In genomic region chr10:62166331-62167154, GRCh38 we compare ENCODE assay signal across 9 cellular contexts.
DNase-seq lines count a peak whose midpoint lies in the region; ATAC-seq, FAIRE-seq and TF ChIP-seq lines count a peak whose summit lies in the region.
"Had no signal": no experiment of that assay in that cellular context is flagged by ENCODE, and none has a peak within 500 bp of the region (broad histone marks: within the 10 kb centered on the region; RNA-seq: fewer than 3 reads in every experiment).

No MANE protein-coding gene starts in this region.

- H3K9ac ChIP-seq in keratinocyte (ENCODE audit: control insufficient read depth, extremely low read depth, insufficient read depth, low read length), result no peak overlapping the region

- intact Hi-C loops in activated CD4-positive, alpha-beta memory T cell treated with anti-CD3 and anti-CD28 coated beads for 36 hours (cut with micrococcal nuclease), result no loop called here

- TF ChIP-seq CTCF in keratinocyte (optimal IDR thresholded peaks at IDR 0.05 in 1 of 3, IDR thresholded peaks at IDR 0.05 in 1 of 3, conservative IDR thresholded peaks at IDR 0.05 in 1 of 3; ENCODE audit: extremely low read depth in 1 of 3, insufficient read depth in 2 of 3, low read length in 3 of 3), result no peak

- H2AFZ ChIP-seq in keratinocyte (ENCODE audit: control insufficient read depth, low read length), result peak overlapping the region; percentile 0

- FAIRE-seq in keratinocyte (lab: Jason Lieb, UNC), result peak; percentile 17

- POLR2A ChIA-PET in activated CD4-positive, alpha-beta memory T cell treated with anti-CD3 and anti-CD28 coated beads for 36 hours (lab: Charles Lee), result no interaction called here

- H3K4me1 Mint-ChIP-seq in IgD-negative memory B cell, result peaks cover 15 to 28% (median 25%) of the 10 kb centered on the region in 3 donors
- H3K4me1 Mint-ChIP-seq in activated CD4-positive, alpha-beta memory T cell treated with anti-CD3 and anti-CD28 coated beads for 36 hours (ENCODE audit: low read depth), result peaks cover 8% of the 10 kb centered on the region

- H3K4me1 ChIP-seq in keratinocyte (ENCODE audit: control insufficient read depth, extremely low read depth, insufficient read depth, low read length), result no peaks in the 10 kb centered on the region

- no peak overlapping the region for H3K4me2 ChIP-seq in keratinocyte (ENCODE audit: control insufficient read depth, extremely low read depth, insufficient read depth, low read depth, low read length)

- no peak overlapping the region for H3K4me3 ChIP-seq in keratinocyte (ENCODE audit: control insufficient read depth in 2 of 3, extremely low read depth in 1 of 3, insufficient read depth in 2 of 3, low read depth in 1 of 3, low read length in 3 of 3)
- H3K4me3 ChIP-seq: cardiac muscle cell had no signal

- H3K79me2 ChIP-seq in keratinocyte (ENCODE audit: control insufficient read depth, insufficient read depth, low read length), result no peaks in the 10 kb centered on the region

- no peaks in the 10 kb centered on the region for H3K27me3 Mint-ChIP-seq in IgD-negative memory B cell
- H3K27me3 Mint-ChIP-seq in activated CD4-positive, alpha-beta memory T cell treated with anti-CD3 and anti-CD28 coated beads for 36 hours, result no peaks in the 10 kb centered on the region

- H3K4me3 Mint-ChIP-seq in IgD-negative memory B cell, result peak overlapping the region in 3 of 4 donors; percentile 7 to 71 (median 36)
- no peak overlapping the region for H3K4me3 Mint-ChIP-seq in activated CD4-positive, alpha-beta memory T cell treated with anti-CD3 and anti-CD28 coated beads for 36 hours

- H3K27ac Mint-ChIP-seq in IgD-negative memory B cell, result no peak overlapping the region
- H3K27ac Mint-ChIP-seq in activated CD4-positive, alpha-beta memory T cell treated with anti-CD3 and anti-CD28 coated beads for 36 hours, result no peak overlapping the region

- H3K27ac ChIP-seq in keratinocyte (ENCODE audit: control insufficient read depth, insufficient read depth, low read length), result no peak overlapping the region
- H3K27ac ChIP-seq: cardiac muscle cell had no signal

- no peaks in the 10 kb centered on the region for H3K36me3 Mint-ChIP-seq in IgD-negative memory B cell
- no peaks in the 10 kb centered on the region for H3K36me3 Mint-ChIP-seq in activated CD4-positive, alpha-beta memory T cell treated with anti-CD3 and anti-CD28 coated beads for 36 hours

- H3K27me3 ChIP-seq in keratinocyte (ENCODE audit: control insufficient read depth, extremely low read depth, insufficient read depth, low read length), result no peaks in the 10 kb centered on the region
- H3K27me3 ChIP-seq: cardiac muscle cell had no signal

- ATAC-seq in GM21576 (IDR thresholded peaks at IDR 0.05; ENCODE audit: unreplicated experiment), result peak; percentile 98

- DNase-seq in GM03348 (ENCODE audit: low spot score), result peak; percentile 80
- no peak for DNase-seq in keratinocyte (ENCODE audit: low read depth, low spot score)
- DNase-seq in SW480 (ENCODE audit: low spot score), result no peak
- no peak for DNase-seq in HUDEP-2 (lab: John Stamatoyannopoulos, UW; ENCODE audit: unreplicated experiment in 76 of 76)
- DNase-seq in NCI-H187 treated with DMSO at 0.1 percent for 48 hours (lab: John Stamatoyannopoulos, UW), result no peak
- no peak for DNase-seq in activated CD4-positive, alpha-beta memory T cell treated with anti-CD3 and anti-CD28 coated beads for 36 hours

- no peaks in the 10 kb centered on the region for H3K9me1 ChIP-seq in keratinocyte (ENCODE audit: control insufficient read depth, extremely low read depth, insufficient read depth, low read length)

- H3K9me3 Mint-ChIP-seq in IgD-negative memory B cell, result no peaks in the 10 kb centered on the region
- no peaks in the 10 kb centered on the region for H3K9me3 Mint-ChIP-seq in activated CD4-positive, alpha-beta memory T cell treated with anti-CD3 and anti-CD28 coated beads for 36 hours

- CTCF ChIA-PET in activated CD4-positive, alpha-beta memory T cell treated with anti-CD3 and anti-CD28 coated beads for 36 hours (lab: Charles Lee), result no interaction called here

- H4K20me1 ChIP-seq in keratinocyte (ENCODE audit: control insufficient read depth, extremely low read depth, insufficient read depth, low read length), result no peaks in the 10 kb centered on the region

- no peaks in the 10 kb centered on the region for H3K36me3 ChIP-seq in keratinocyte (ENCODE audit: control insufficient read depth in 2 of 2, extremely low read depth in 1 of 2, insufficient read depth in 2 of 2, low read length in 2 of 2)
- H3K36me3 ChIP-seq: cardiac muscle cell had no signal

- no peaks in the 10 kb centered on the region for H3K9me3 ChIP-seq in keratinocyte (ENCODE audit: control insufficient read depth, low read depth, low read length)

- dilution Hi-C loops in keratinocyte (cut with MboI; ENCODE audit: extremely low pct_ligation_motif_present, low sequenced_read_pairs), result no loop called here
